In the genomic region with DNA sequence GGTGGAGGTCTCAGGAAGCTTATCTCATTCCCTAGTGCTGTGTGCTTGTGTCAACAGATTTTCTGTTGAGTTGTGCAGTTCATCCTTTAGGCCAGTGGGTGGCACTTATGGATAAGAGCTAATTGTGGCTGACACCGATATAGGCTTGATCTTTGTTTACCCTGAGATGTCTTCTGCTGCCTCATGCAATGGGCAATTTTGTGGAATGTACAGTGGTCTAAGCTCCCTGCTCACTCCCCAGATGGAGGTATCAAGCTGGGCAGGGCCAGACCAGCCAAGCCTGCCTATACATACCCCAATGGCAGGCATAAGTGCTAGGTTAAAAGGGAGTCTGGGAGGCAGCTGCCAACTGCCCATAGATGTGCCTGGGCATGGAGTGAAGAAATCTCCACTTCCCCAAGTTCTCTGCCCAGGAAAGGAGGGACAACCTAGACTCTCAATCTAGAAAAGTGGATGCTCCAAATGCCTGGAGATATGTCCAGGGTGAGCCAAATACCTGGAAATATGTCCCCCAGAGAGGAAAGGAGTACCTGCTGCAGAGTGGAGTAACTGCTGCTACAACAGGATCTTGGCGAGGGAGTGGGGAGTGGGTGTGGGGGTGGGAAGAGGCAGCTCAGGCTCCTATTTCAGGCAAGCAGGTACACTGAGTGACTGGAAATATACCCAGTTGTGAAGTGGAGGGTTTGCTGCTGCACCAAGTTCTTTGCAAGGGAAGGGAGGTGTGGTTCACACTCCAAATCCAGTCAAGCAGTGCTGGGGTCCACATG, we compare ENCODE assay signal across 8 cellular contexts. TPM values are rescaled to one million over a fixed set of nuclear protein-coding genes. Genes with fewer than 3 reads are reported as not detected.
DNase-seq lines count a peak whose midpoint lies in the region; ATAC-seq, FAIRE-seq and TF ChIP-seq lines count a peak whose summit lies in the region.

No MANE protein-coding gene starts in this region.

- peaks cover 9% of the 10 kb centered on the region for H3K9me3 Mint-ChIP-seq in type B pancreatic cell

- no peak overlapping the region for H3K27ac Mint-ChIP-seq in type B pancreatic cell

- H3K36me3 Mint-ChIP-seq in type B pancreatic cell: no peaks in the 10 kb centered on the region

- no peaks in the 10 kb centered on the region for H3K27me3 Mint-ChIP-seq in type B pancreatic cell

- H3K4me2 ChIP-seq in HepG2 (ENCODE audit: low read depth, low read length): peak overlapping the region; percentile 63

- no peak overlapping the region for H3K27ac ChIP-seq in HepG2 (ENCODE audit: extremely low read length, insufficient read depth, low read length)

- TF ChIP-seq EP300 in HepG2 (IDR thresholded peaks at IDR 0.05; ENCODE audit: low read depth in 2 of 2, low read length in 2 of 2) (no peak), HepG2 (CRISPR knock-in tag; IDR thresholded peaks at IDR 0.05; ENCODE audit: borderline replicate concordance) (no peak)

- CTCF ChIA-PET in HepG2 (lab: Yijun Ruan, JAX; ENCODE audit: low intra/inter-chr PET ratio, low total read pairs): interaction anchor here (0.8 to 2.1 kb wide), 2 partner anchors 14 to 109 kb away, joined by 3 to 17 read pairs; a partner anchor contains a TSS

- no peak overlapping the region for H3K4me3 Mint-ChIP-seq in type B pancreatic cell

- POLR2A ChIA-PET in HepG2 (lab: Yijun Ruan, JAX): interaction anchor here (0.6 to 1.2 kb wide), 2 partner anchors 14 to 108 kb away, joined by 4 to 5 read pairs; a partner anchor contains a TSS

- no peaks in the 10 kb centered on the region for H4K20me1 ChIP-seq in HepG2 (ENCODE audit: insufficient read depth, low read length)

- FAIRE-seq in HepG2 (lab: Jason Lieb, UNC): peak; percentile 99

- H3K9me3 ChIP-seq in HepG2 (ENCODE audit: low read length): no peaks in the 10 kb centered on the region

- H2AFZ ChIP-seq in HepG2 (ENCODE audit: low read length): peak overlapping the region; percentile 33

- intact Hi-C loops in HepG2 (cut with micrococcal nuclease; ENCODE audit: unreplicated experiment): loop anchor here (1.0 to 10.0 kb wide), 3 partner anchors 13 to 105 kb away; a partner anchor contains a TSS

- peak; percentile 88 for TF ChIP-seq RAD21 in HepG2 (CRISPR knock-in tag; IDR thresholded peaks at IDR 0.05)

- no peak overlapping the region for H3K4me3 ChIP-seq in HepG2 (replicated peaks in 1 of 3; ENCODE audit: insufficient read depth in 1 of 3, low read depth in 2 of 3, low read length in 3 of 3)

- ATAC-seq in GM21367 (IDR thresholded peaks at IDR 0.05; ENCODE audit: unreplicated experiment): peak; percentile 98
- ATAC-seq in HG03521 (IDR thresholded peaks at IDR 0.05; ENCODE audit: unreplicated experiment): peak; percentile 99
- ATAC-seq in HepG2: peak; percentile 99

- H3K36me3 ChIP-seq in HepG2 (replicated peaks in 1 of 2; ENCODE audit: control insufficient read depth in 1 of 2, insufficient read depth in 2 of 2, low read length in 2 of 2): no peaks in the 10 kb centered on the region

- DNase-seq in DMS153 (lab: John Stamatoyannopoulos, UW): peak; percentile 26
- no peak for DNase-seq in DMS153 treated with DMSO at 0.1 percent for 48 hours (lab: John Stamatoyannopoulos, UW; ENCODE audit: unreplicated experiment)
- DNase-seq in RKO (ENCODE audit: low spot score): peak; percentile 65
- peak; percentile 43 for DNase-seq in astrocyte of the hippocampus (ENCODE audit: low read depth, low spot score)
- peak; percentile 76 for DNase-seq in HepG2 (ENCODE audit: low spot score)
- no peak for DNase-seq in type B pancreatic cell (ENCODE audit: extremely low spot score, unreplicated experiment)

- H3K9ac ChIP-seq in HepG2 (ENCODE audit: insufficient read depth, low read depth, low read length): no peak overlapping the region

- TF ChIP-seq CTCF in HepG2 (CRISPR knock-in tag; IDR thresholded peaks at IDR 0.05) (peak; percentile 98), type B pancreatic cell (conservative IDR thresholded peaks at IDR 0.05) (peak; percentile 76)

- H3K4me1 ChIP-seq in HepG2 (ENCODE audit: insufficient read depth, low read length): peaks cover 8% of the 10 kb centered on the region; the same call in 1 of the 2 replicates

- H3K79me2 ChIP-seq in HepG2 (ENCODE audit: insufficient read depth, low read length): no peaks in the 10 kb centered on the region

- WGBS in HepG2 (ENCODE audit: low lambda C conversion rate): 49% methylated on average over 2 of the region's 2 CpGs

- H3K4me1 Mint-ChIP-seq in type B pancreatic cell (ENCODE audit: unreplicated experiment): no peaks in the 10 kb centered on the region

- TF ChIP-seq POLR2A in HepG2 (IDR thresholded peaks at IDR 0.05; ENCODE audit: insufficient read depth in 1 of 2, low read depth in 2 of 2, low read length in 2 of 2): no peak

- BruUV-seq in HepG2 (replicated peaks; lab: Mats Ljungman, UMichigan): no TSS peak

- in situ Hi-C loops in HepG2 (cut with HindIII; ENCODE audit: extremely low pct_ligation_motif_present, low pct_unique_long_range_greater_than_20kb): no loop called here

- no peaks in the 10 kb centered on the region for H3K27me3 ChIP-seq in HepG2 (ENCODE audit: control insufficient read depth in 1 of 2, insufficient read depth in 2 of 2, low read length in 2 of 2)

TF ChIP-seq in HepG2, 621 proteins besides CTCF, POLR2A, EP300 and RAD21 (continues in another document):
- TF ChIP-seq ZNF160 (CRISPR knock-in tag; IDR thresholded peaks at IDR 0.05): no peak
- TF ChIP-seq ZNF251 (CRISPR knock-in tag; IDR thresholded peaks at IDR 0.05): no peak
- TF ChIP-seq ZFY (CRISPR knock-in tag; IDR thresholded peaks at IDR 0.05): no peak
- TF ChIP-seq ZSCAN31 (CRISPR knock-in tag; IDR thresholded peaks at IDR 0.05; ENCODE audit: low read depth): no peak
- TF ChIP-seq, protein P1, sequence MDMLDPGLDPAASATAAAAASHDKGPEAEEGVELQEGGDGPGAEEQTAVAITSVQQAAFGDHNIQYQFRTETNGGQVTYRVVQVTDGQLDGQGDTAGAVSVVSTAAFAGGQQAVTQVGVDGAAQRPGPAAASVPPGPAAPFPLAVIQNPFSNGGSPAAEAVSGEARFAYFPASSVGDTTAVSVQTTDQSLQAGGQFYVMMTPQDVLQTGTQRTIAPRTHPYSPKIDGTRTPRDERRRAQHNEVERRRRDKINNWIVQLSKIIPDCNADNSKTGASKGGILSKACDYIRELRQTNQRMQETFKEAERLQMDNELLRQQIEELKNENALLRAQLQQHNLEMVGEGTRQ (IDR thresholded peaks at IDR 0.05; ENCODE audit: low read depth, low read length): no peak
- TF ChIP-seq, protein P1 (CRISPR knock-in tag; IDR thresholded peaks at IDR 0.05; ENCODE audit: borderline replicate concordance): no peak
- TF ChIP-seq ZNF564 (CRISPR knock-in tag; IDR thresholded peaks at IDR 0.05): no peak
- no peak for TF ChIP-seq KDM1A (CRISPR knock-in tag; IDR thresholded peaks at IDR 0.05)
- TF ChIP-seq HNRNPLL (IDR thresholded peaks at IDR 0.05; ENCODE audit: low read depth, low read length, poor library complexity, severe bottlenecking): no peak
- TF ChIP-seq MZF1 (CRISPR knock-in tag; IDR thresholded peaks at IDR 0.05; ENCODE audit: borderline replicate concordance): no peak
- 0 out of 2 replicates have a peak, but pooled peaks have one; percentile 49 for TF ChIP-seq ZNF224 (CRISPR knock-in tag; IDR thresholded peaks at IDR 0.05)
- TF ChIP-seq HDAC6 (IDR thresholded peaks at IDR 0.05; ENCODE audit: low read depth, low read length): no peak
- TF ChIP-seq, protein P2, sequence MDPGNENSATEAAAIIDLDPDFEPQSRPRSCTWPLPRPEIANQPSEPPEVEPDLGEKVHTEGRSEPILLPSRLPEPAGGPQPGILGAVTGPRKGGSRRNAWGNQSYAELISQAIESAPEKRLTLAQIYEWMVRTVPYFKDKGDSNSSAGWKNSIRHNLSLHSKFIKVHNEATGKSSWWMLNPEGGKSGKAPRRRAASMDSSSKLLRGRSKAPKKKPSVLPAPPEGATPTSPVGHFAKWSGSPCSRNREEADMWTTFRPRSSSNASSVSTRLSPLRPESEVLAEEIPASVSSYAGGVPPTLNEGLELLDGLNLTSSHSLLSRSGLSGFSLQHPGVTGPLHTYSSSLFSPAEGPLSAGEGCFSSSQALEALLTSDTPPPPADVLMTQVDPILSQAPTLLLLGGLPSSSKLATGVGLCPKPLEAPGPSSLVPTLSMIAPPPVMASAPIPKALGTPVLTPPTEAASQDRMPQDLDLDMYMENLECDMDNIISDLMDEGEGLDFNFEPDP (CRISPR knock-in tag; conservative IDR thresholded peaks at IDR 0.05): no peak
- no peak for TF ChIP-seq ELF1 (CRISPR knock-in tag; IDR thresholded peaks at IDR 0.05)

RNA-seq across cellular contexts. Expression of a gene that starts 53.2 kb away (rescaled TPM):
- 2.2 and 3.5 TPM in 2 replicates for total RNA-seq in HepG2 (2016; rRNA removed; fragmentation: Illumina TruSeq; extraction: Trizol)
- total RNA-seq in HepG2 (2016; cell fraction: cytosol; rRNA removed; fragmentation: Illumina TruSeq; extraction: Trizol; ENCODE audit: low read depth): 0.30 and 0.53 TPM in 2 replicates
- total RNA-seq in HepG2 (2016; cell fraction: insoluble cytoplasmic fraction; rRNA removed; fragmentation: Illumina TruSeq; extraction: Trizol): 2.9 and 3.4 TPM in 2 replicates
- total RNA-seq in HepG2 (2016; cell fraction: membrane; rRNA removed; fragmentation: Illumina TruSeq; extraction: Trizol): 0.86 and 1.1 TPM in 2 replicates
- total RNA-seq in HepG2 (2016; cell fraction: nucleus; rRNA removed; fragmentation: Illumina TruSeq; extraction: Trizol): 0.78 and 0.87 TPM in 2 replicates
- 11.2 TPM in 2 replicates for polyA plus RNA-seq in HepG2 (2011; rRNA removed)
- polyA plus RNA-seq in HepG2 (2011; cell fraction: cytosol; rRNA removed): 7.2 and 11.5 TPM in 2 replicates
- 4.8 and 7.3 TPM in 2 replicates for polyA plus RNA-seq in HepG2 (2011; cell fraction: nucleus; rRNA removed)
- polyA plus RNA-seq in HepG2 (2012): 13.8 and 38.1 TPM in 2 replicates
- 0.32 and 0.35 TPM in 2 replicates for polyA plus RNA-seq in HepG2 (2016; cell fraction: cytosol; fragmentation: Illumina TruSeq; extraction: Trizol; ENCODE audit: low read depth)
- polyA plus RNA-seq in HepG2 (2016; cell fraction: insoluble cytoplasmic fraction; fragmentation: Illumina TruSeq; extraction: Trizol; ENCODE audit: low read depth): 3.3 and 4.8 TPM in 2 replicates
- 0.96 and 1.1 TPM in 2 replicates for polyA plus RNA-seq in HepG2 (2016; cell fraction: membrane; fragmentation: Illumina TruSeq; extraction: Trizol; ENCODE audit: low read depth)
- polyA plus RNA-seq in HepG2 (2016; cell fraction: nucleus; fragmentation: Illumina TruSeq; extraction: Trizol; ENCODE audit: insufficient read depth, low read depth): 1.2 and 1.7 TPM in 2 replicates
- polyA minus RNA-seq in HepG2 (2011; rRNA and poly(A)+ RNA removed; ENCODE audit: low replicate concordance): 2.4 TPM in 1 of 2 replicates, not detected in the other
- polyA minus RNA-seq in HepG2 (2011; cell fraction: cytosol; rRNA and poly(A)+ RNA removed): 4.9 and 6.7 TPM in 2 replicates
- polyA minus RNA-seq in HepG2 (2011; cell fraction: nucleus; rRNA and poly(A)+ RNA removed): 1.9 and 7.8 TPM in 2 replicates
- total RNA-seq in type B pancreatic cell (ENCODE audit: low replicate concordance): not detected in 2 replicates

Comparison
In these comparisons a context has a peak if more than half of its experiments do, and no peak if none do; other contexts are left out.
1. DNase-seq: peak in DMS153 (single experiment), RKO (single experiment), astrocyte of the hippocampus (single experiment) and HepG2 (single experiment); none in DMS153 treated with DMSO at 0.1 percent for 48 hours (single experiment) and type B pancreatic cell (single experiment).
2. Peak in every context shown above with its lines, with median percentiles within 50 percentile points of each other: ATAC-seq.